ENCODE assay signal across 1 cellular context in the genomic region with DNA sequence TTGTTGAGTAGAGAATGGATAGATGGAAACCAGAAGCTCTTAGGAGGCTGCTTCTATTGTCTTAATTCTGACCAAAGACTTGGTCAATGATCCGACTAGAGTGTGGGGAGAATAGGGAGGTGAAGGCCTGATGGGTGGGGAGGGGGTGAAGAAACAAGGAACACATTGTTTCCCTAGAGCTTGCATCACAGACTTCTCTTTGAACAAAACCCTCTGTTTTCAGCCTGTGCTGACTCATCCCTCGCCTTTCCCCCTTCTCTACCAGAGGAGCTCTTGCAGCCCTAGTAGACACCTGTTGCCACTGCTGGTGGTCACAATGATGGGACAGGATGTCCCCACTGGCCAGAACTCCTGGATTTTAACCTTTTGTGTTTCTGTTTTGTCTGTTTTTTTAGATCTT.
TF ChIP-seq lines count a peak whose summit lies in the region.

No MANE protein-coding gene starts in this region.

TF ChIP-seq in HepG2, 621 proteins besides CTCF, POLR2A, EP300 and RAD21 (continued from another document and continues in another):
- TF ChIP-seq, protein P1, sequence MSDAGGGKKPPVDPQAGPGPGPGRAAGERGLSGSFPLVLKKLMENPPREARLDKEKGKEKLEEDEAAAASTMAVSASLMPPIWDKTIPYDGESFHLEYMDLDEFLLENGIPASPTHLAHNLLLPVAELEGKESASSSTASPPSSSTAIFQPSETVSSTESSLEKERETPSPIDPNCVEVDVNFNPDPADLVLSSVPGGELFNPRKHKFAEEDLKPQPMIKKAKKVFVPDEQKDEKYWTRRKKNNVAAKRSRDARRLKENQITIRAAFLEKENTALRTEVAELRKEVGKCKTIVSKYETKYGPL (CRISPR knock-in tag; IDR thresholded peaks at IDR 0.05): no peak
- TF ChIP-seq, protein P2, sequence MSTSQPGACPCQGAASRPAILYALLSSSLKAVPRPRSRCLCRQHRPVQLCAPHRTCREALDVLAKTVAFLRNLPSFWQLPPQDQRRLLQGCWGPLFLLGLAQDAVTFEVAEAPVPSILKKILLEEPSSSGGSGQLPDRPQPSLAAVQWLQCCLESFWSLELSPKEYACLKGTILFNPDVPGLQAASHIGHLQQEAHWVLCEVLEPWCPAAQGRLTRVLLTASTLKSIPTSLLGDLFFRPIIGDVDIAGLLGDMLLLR (CRISPR knock-in tag; IDR thresholded peaks at IDR 0.05): no peak
- no peak for TF ChIP-seq KAT2B (IDR thresholded peaks at IDR 0.05; ENCODE audit: borderline replicate concordance, low read depth, low read length)
- no peak for TF ChIP-seq ZNF775 (CRISPR knock-in tag; IDR thresholded peaks at IDR 0.05; ENCODE audit: borderline replicate concordance)
- TF ChIP-seq ZNF446 (CRISPR knock-in tag; IDR thresholded peaks at IDR 0.05): no peak
- TF ChIP-seq ZKSCAN1 (IDR thresholded peaks at IDR 0.05; ENCODE audit: low read length): no peak
- no peak for TF ChIP-seq FOXA1 (IDR thresholded peaks at IDR 0.05)
- peak; percentile 21; the same call in 1 of the 2 replicates for TF ChIP-seq FOXA1 (CRISPR knock-in tag; IDR thresholded peaks at IDR 0.05)
- peak; percentile 71; the same call in 1 of the 2 replicates for TF ChIP-seq HDAC2 (CRISPR knock-in tag; IDR thresholded peaks at IDR 0.05)
- peak; percentile 51; the same call in 1 of the 2 replicates for TF ChIP-seq MAZ (IDR thresholded peaks at IDR 0.05; ENCODE audit: borderline replicate concordance, low read depth, low read length)
- 0 out of 2 replicates have a peak, but pooled peaks have one; percentile 25 for TF ChIP-seq MAZ (CRISPR knock-in tag; IDR thresholded peaks at IDR 0.05; ENCODE audit: low read depth)
- TF ChIP-seq, protein P3, sequence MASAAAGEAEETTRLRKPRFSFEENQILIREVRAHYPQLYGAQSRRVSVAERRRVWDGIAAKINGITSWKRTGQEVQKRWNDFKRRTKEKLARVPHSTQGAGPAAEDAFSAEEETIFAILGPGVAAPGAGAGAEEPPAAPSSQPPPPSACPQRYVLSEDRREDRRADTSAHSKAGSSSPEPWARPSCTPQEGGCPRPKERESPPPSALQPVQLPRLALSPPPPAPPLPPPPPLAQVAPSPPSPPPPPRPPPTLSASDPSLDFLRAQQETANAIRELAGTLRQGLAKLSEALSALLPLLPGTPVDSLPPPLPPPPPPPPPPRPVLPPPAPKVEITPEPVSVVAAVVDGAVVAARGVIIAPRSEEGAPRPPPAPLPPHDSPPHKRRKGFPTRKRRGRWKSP (CRISPR knock-in tag; IDR thresholded peaks at IDR 0.05): peak; percentile 60; the same call in 1 of the 2 replicates
- TF ChIP-seq, protein P4, sequence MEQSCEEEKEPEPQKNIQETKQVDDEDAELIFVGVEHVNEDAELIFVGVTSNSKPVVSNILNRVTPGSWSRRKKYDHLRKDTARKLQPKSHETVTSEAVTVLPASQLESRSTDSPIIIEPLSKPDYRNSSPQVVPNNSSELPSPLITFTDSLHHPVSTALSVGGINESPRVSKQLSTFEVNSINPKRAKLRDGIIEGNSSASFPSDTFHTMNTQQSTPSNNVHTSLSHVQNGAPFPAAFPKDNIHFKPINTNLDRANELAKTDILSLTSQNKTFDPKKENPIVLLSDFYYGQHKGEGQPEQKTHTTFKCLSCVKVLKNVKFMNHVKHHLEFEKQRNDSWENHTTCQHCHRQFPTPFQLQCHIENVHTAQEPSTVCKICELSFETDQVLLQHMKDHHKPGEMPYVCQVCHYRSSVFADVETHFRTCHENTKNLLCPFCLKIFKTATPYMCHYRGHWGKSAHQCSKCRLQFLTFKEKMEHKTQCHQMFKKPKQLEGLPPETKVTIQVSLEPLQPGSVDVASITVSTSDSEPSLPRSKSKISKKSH (CRISPR knock-in tag; IDR thresholded peaks at IDR 0.05; ENCODE audit: borderline replicate concordance): no peak
- TF ChIP-seq, protein P5, sequence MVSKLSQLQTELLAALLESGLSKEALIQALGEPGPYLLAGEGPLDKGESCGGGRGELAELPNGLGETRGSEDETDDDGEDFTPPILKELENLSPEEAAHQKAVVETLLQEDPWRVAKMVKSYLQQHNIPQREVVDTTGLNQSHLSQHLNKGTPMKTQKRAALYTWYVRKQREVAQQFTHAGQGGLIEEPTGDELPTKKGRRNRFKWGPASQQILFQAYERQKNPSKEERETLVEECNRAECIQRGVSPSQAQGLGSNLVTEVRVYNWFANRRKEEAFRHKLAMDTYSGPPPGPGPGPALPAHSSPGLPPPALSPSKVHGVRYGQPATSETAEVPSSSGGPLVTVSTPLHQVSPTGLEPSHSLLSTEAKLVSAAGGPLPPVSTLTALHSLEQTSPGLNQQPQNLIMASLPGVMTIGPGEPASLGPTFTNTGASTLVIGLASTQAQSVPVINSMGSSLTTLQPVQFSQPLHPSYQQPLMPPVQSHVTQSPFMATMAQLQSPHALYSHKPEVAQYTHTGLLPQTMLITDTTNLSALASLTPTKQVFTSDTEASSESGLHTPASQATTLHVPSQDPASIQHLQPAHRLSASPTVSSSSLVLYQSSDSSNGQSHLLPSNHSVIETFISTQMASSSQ (IDR thresholded peaks at IDR 0.05; ENCODE audit: low read depth): no peak
- TF ChIP-seq, protein P5 (CRISPR knock-in tag; IDR thresholded peaks at IDR 0.05; ENCODE audit: borderline replicate concordance): no peak; the same call in 1 of the 2 replicates
- TF ChIP-seq HOXA3 (CRISPR knock-in tag; IDR thresholded peaks at IDR 0.05): 0 out of 2 replicates have a peak, but pooled peaks have one; percentile 35
- no peak for TF ChIP-seq CREB1 (IDR thresholded peaks at IDR 0.05)
- peak; percentile 39; the same call in 1 of the 2 replicates for TF ChIP-seq CREB1 (CRISPR knock-in tag; IDR thresholded peaks at IDR 0.05)
- TF ChIP-seq, protein P6, sequence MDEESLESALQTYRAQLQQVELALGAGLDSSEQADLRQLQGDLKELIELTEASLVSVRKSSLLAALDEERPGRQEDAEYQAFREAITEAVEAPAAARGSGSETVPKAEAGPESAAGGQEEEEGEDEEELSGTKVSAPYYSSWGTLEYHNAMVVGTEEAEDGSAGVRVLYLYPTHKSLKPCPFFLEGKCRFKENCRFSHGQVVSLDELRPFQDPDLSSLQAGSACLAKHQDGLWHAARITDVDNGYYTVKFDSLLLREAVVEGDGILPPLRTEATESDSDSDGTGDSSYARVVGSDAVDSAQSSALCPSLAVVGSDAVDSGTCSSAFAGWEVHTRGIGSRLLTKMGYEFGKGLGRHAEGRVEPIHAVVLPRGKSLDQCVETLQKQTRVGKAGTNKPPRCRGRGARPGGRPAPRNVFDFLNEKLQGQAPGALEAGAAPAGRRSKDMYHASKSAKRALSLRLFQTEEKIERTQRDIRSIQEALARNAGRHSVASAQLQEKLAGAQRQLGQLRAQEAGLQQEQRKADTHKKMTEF (CRISPR knock-in tag; IDR thresholded peaks at IDR 0.05): peak; percentile 74
- peak; percentile 90 for TF ChIP-seq NFE2 (CRISPR knock-in tag; IDR thresholded peaks at IDR 0.05)
- TF ChIP-seq ZNF644 (CRISPR knock-in tag; IDR thresholded peaks at IDR 0.05; ENCODE audit: low read depth): peak; percentile 86; the same call in 1 of the 2 replicates
- TF ChIP-seq ZNF75D (CRISPR knock-in tag; IDR thresholded peaks at IDR 0.05; ENCODE audit: borderline replicate concordance): no peak
- TF ChIP-seq, protein P7, sequence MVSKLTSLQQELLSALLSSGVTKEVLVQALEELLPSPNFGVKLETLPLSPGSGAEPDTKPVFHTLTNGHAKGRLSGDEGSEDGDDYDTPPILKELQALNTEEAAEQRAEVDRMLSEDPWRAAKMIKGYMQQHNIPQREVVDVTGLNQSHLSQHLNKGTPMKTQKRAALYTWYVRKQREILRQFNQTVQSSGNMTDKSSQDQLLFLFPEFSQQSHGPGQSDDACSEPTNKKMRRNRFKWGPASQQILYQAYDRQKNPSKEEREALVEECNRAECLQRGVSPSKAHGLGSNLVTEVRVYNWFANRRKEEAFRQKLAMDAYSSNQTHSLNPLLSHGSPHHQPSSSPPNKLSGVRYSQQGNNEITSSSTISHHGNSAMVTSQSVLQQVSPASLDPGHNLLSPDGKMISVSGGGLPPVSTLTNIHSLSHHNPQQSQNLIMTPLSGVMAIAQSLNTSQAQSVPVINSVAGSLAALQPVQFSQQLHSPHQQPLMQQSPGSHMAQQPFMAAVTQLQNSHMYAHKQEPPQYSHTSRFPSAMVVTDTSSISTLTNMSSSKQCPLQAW (CRISPR knock-in tag; IDR thresholded peaks at IDR 0.05): peak; percentile 58
- peak; percentile 21; the same call in 1 of the 2 replicates for TF ChIP-seq GATAD1 (CRISPR knock-in tag; IDR thresholded peaks at IDR 0.05)
- TF ChIP-seq ELF3 (CRISPR knock-in tag; IDR thresholded peaks at IDR 0.05): peak; percentile 42; the same call in 1 of the 2 replicates
- TF ChIP-seq, protein P8, sequence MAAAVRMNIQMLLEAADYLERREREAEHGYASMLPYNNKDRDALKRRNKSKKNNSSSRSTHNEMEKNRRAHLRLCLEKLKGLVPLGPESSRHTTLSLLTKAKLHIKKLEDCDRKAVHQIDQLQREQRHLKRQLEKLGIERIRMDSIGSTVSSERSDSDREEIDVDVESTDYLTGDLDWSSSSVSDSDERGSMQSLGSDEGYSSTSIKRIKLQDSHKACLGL (CRISPR knock-in tag; IDR thresholded peaks at IDR 0.05): no peak
- peak; percentile 70; the same call in 1 of the 2 replicates for TF ChIP-seq RXRB (CRISPR knock-in tag; IDR thresholded peaks at IDR 0.05; ENCODE audit: borderline replicate concordance)
- no peak for TF ChIP-seq GABPA (IDR thresholded peaks at IDR 0.05; ENCODE audit: low read depth, low read length)
- TF ChIP-seq GABPA (CRISPR knock-in tag; IDR thresholded peaks at IDR 0.05; ENCODE audit: low read depth): no peak
- TF ChIP-seq, protein P9, sequence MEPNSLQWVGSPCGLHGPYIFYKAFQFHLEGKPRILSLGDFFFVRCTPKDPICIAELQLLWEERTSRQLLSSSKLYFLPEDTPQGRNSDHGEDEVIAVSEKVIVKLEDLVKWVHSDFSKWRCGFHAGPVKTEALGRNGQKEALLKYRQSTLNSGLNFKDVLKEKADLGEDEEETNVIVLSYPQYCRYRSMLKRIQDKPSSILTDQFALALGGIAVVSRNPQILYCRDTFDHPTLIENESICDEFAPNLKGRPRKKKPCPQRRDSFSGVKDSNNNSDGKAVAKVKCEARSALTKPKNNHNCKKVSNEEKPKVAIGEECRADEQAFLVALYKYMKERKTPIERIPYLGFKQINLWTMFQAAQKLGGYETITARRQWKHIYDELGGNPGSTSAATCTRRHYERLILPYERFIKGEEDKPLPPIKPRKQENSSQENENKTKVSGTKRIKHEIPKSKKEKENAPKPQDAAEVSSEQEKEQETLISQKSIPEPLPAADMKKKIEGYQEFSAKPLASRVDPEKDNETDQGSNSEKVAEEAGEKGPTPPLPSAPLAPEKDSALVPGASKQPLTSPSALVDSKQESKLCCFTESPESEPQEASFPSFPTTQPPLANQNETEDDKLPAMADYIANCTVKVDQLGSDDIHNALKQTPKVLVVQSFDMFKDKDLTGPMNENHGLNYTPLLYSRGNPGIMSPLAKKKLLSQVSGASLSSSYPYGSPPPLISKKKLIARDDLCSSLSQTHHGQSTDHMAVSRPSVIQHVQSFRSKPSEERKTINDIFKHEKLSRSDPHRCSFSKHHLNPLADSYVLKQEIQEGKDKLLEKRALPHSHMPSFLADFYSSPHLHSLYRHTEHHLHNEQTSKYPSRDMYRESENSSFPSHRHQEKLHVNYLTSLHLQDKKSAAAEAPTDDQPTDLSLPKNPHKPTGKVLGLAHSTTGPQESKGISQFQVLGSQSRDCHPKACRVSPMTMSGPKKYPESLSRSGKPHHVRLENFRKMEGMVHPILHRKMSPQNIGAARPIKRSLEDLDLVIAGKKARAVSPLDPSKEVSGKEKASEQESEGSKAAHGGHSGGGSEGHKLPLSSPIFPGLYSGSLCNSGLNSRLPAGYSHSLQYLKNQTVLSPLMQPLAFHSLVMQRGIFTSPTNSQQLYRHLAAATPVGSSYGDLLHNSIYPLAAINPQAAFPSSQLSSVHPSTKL (CRISPR knock-in tag; IDR thresholded peaks at IDR 0.05): peak; percentile 83
- 0 out of 2 replicates have a peak, but pooled peaks have one; percentile 56 for TF ChIP-seq SNAI1 (CRISPR knock-in tag; IDR thresholded peaks at IDR 0.05; ENCODE audit: borderline replicate concordance)
- TF ChIP-seq MEIS2 (CRISPR knock-in tag; IDR thresholded peaks at IDR 0.05): no peak
- TF ChIP-seq, protein P10, sequence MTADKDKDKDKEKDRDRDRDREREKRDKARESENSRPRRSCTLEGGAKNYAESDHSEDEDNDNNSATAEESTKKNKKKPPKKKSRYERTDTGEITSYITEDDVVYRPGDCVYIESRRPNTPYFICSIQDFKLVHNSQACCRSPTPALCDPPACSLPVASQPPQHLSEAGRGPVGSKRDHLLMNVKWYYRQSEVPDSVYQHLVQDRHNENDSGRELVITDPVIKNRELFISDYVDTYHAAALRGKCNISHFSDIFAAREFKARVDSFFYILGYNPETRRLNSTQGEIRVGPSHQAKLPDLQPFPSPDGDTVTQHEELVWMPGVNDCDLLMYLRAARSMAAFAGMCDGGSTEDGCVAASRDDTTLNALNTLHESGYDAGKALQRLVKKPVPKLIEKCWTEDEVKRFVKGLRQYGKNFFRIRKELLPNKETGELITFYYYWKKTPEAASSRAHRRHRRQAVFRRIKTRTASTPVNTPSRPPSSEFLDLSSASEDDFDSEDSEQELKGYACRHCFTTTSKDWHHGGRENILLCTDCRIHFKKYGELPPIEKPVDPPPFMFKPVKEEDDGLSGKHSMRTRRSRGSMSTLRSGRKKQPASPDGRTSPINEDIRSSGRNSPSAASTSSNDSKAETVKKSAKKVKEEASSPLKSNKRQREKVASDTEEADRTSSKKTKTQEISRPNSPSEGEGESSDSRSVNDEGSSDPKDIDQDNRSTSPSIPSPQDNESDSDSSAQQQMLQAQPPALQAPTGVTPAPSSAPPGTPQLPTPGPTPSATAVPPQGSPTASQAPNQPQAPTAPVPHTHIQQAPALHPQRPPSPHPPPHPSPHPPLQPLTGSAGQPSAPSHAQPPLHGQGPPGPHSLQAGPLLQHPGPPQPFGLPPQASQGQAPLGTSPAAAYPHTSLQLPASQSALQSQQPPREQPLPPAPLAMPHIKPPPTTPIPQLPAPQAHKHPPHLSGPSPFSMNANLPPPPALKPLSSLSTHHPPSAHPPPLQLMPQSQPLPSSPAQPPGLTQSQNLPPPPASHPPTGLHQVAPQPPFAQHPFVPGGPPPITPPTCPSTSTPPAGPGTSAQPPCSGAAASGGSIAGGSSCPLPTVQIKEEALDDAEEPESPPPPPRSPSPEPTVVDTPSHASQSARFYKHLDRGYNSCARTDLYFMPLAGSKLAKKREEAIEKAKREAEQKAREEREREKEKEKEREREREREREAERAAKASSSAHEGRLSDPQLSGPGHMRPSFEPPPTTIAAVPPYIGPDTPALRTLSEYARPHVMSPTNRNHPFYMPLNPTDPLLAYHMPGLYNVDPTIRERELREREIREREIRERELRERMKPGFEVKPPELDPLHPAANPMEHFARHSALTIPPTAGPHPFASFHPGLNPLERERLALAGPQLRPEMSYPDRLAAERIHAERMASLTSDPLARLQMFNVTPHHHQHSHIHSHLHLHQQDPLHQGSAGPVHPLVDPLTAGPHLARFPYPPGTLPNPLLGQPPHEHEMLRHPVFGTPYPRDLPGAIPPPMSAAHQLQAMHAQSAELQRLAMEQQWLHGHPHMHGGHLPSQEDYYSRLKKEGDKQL (CRISPR knock-in tag; IDR thresholded peaks at IDR 0.05; ENCODE audit: low read depth): no peak
